In the genomic region with DNA sequence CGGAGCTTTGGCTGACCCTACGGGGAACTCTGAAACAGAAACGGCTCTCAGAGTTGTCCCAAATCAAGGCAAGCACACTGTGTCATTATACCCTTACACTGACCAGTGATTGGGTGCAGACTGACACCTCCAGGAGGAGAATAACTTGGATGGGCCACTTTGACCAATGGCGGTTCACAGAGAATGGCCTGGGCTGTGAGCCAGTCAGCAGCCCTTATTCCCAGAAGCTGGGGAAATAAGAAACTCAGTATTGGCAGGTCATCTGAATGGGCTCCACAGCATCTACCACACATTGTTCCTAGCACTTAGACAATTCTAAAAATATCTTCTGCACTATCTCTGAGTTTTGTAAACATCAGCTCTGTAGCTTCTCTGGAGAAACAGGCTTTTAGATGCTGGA, we compare ENCODE assay signal across 2 cellular contexts.
TF ChIP-seq lines count a peak whose summit lies in the region.

No MANE protein-coding gene starts in this region.

TF ChIP-seq in liver, 16 proteins besides CTCF, POLR2A, EP300 and RAD21:
- no peak for TF ChIP-seq GABPA (IDR thresholded peaks at IDR 0.05 in 1 of 2, conservative IDR thresholded peaks at IDR 0.05 in 1 of 2)
- TF ChIP-seq HNF4G (IDR thresholded peaks at IDR 0.05), result no peak
- TF ChIP-seq SP1 (IDR thresholded peaks at IDR 0.05), result no peak
- TF ChIP-seq HNF4A (conservative IDR thresholded peaks at IDR 0.05), result no peak
- TF ChIP-seq NR2F2 (IDR thresholded peaks at IDR 0.05), result peak; percentile 32
TF ChIP-seq in liver: peak in this region for 1.

TF ChIP-seq in HepG2, 621 proteins besides CTCF, POLR2A, EP300 and RAD21:
- no peak for TF ChIP-seq CREM (IDR thresholded peaks at IDR 0.05)
- TF ChIP-seq CREM (CRISPR knock-in tag; IDR thresholded peaks at IDR 0.05), result no peak
- TF ChIP-seq, protein P1, sequence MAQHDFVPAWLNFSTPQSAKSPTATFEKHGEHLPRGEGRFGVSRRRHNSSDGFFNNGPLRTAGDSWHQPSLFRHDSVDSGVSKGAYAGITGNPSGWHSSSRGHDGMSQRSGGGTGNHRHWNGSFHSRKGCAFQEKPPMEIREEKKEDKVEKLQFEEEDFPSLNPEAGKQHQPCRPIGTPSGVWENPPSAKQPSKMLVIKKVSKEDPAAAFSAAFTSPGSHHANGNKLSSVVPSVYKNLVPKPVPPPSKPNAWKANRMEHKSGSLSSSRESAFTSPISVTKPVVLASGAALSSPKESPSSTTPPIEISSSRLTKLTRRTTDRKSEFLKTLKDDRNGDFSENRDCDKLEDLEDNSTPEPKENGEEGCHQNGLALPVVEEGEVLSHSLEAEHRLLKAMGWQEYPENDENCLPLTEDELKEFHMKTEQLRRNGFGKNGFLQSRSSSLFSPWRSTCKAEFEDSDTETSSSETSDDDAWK (CRISPR knock-in tag; IDR thresholded peaks at IDR 0.05), result no peak
- no peak for TF ChIP-seq SAFB2 (CRISPR knock-in tag; IDR thresholded peaks at IDR 0.05; ENCODE audit: borderline replicate concordance, low read depth)
- TF ChIP-seq SRY (CRISPR knock-in tag; IDR thresholded peaks at IDR 0.05), result no peak
- TF ChIP-seq, protein P2, sequence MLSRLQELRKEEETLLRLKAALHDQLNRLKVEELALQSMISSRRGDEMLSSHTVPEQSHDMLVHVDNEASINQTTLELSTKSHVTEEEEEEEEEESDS (CRISPR knock-in tag; IDR thresholded peaks at IDR 0.05; ENCODE audit: borderline replicate concordance), result no peak
- no peak for TF ChIP-seq FOSL2 (CRISPR knock-in tag; IDR thresholded peaks at IDR 0.05)
